ENCODE assay signal across 24 cellular contexts in genomic region chr11:131467645-131468270, GRCh38.
DNase-seq lines count a peak whose midpoint lies in the region; ATAC-seq lines count a peak whose summit lies in the region.
"Had no signal": no experiment of that assay in that cellular context is flagged by ENCODE, and none has a peak within 500 bp of the region (broad histone marks: within the 10 kb centered on the region; RNA-seq: fewer than 3 reads in every experiment).

No MANE protein-coding gene starts in this region.

- peak overlapping the region; percentile 25 for H3K27ac ChIP-seq in cingulate gyrus (ENCODE audit: low read depth, low read length)
- H3K27ac ChIP-seq: 22Rv1; BLaER1 treated with 17β-estradiol and CSF1 and Interleukin-3, amounts not matched to agents 10 nM and 100 nM; RWPE1; SK-N-MC had no signal

- no peak for ATAC-seq in HG02938 (IDR thresholded peaks at IDR 0.05; ENCODE audit: unreplicated experiment)
- ATAC-seq in stimulated activated naive CD8-positive, alpha-beta T cell treated with anti-CD3 and anti-CD28 coated beads, Interleukin-15, Interleukin-2, amounts not matched to agents 100 U/mL and 50 U/mL, for 24 hours = no peak

- peak in 2 of 3 experiments; percentile 52 to 84 for DNase-seq in NCI-H1417 (lab: John Stamatoyannopoulos, UW)
- no peak for DNase-seq in NCI-H1417 treated with DMSO at 0.1 percent for 48 hours (lab: John Stamatoyannopoulos, UW)
- DNase-seq in left kidney (ENCODE audit: low read depth, low spot score) = peak; percentile 63
- DNase-seq in NCI-H1105 (lab: John Stamatoyannopoulos, UW) = no peak
- DNase-seq in stimulated activated naive CD8-positive, alpha-beta T cell treated with anti-CD3 and anti-CD28 coated beads, Interleukin-15, Interleukin-2, amounts not matched to agents 100 U/mL and 50 U/mL, for 24 hours = no peak
- no peak for DNase-seq in middle frontal gyrus (ENCODE audit: extremely low spot score, low spot score)
- DNase-seq: ACHN; Caco-2; CD4-positive, alpha-beta memory T cell; DMS 273 treated with DMSO at 0.1 percent for 48 hours; DMS79 treated with DMSO at 0.1 percent for 48 hours; GOT3; HCEC 1CT; MG63; NCI-H1436 treated with DMSO at 0.1 percent for 48 hours; NCI-H1930; NCI-H69; SHP77 treated with DMSO at 0.1 percent for 48 hours had no signal

Comparison
In these comparisons a context has a peak if more than half of its experiments do, and no peak if none do; other contexts are left out.
1. DNase-seq: peak in NCI-H1417 (2 of 3) and left kidney (single experiment); none in NCI-H1417 treated with DMSO at 0.1 percent for 48 hours (single experiment), NCI-H1105 (single experiment), stimulated activated naive CD8-positive, alpha-beta T cell treated with anti-CD3 and anti-CD28 coated beads, Interleukin-15, Interleukin-2, amounts not matched to agents 100 U/mL and 50 U/mL, for 24 hours (single experiment) and middle frontal gyrus (single experiment).